Comparison of ENCODE assay signal across 17 cellular contexts in genomic region chr7:151405056-151405455, GRCh38. TPM values are rescaled to one million over a fixed set of nuclear protein-coding genes. Genes with fewer than 3 reads are reported as not detected.
DNase-seq lines count a peak whose midpoint lies in the region; ATAC-seq and TF ChIP-seq lines count a peak whose summit lies in the region.
"Had no signal": no experiment of that assay in that cellular context is flagged by ENCODE, and none has a peak within 500 bp of the region (broad histone marks: within the 10 kb centered on the region; RNA-seq: fewer than 3 reads in every experiment).

No MANE protein-coding gene starts in this region.

- CTCF ChIA-PET in CD8-positive, alpha-beta memory T cell (lab: Charles Lee), result interaction anchor here (1.1 to 2.4 kb wide), 3 partner anchors 25 to 44 kb away, joined by 3 to 9 read pairs (median 3); no protein-coding TSS in a partner anchor

- peaks cover 6% of the 10 kb centered on the region for H3K4me1 ChIP-seq in CD8-positive, alpha-beta memory T cell (ENCODE audit: insufficient read depth, low read length)
- H3K4me1 ChIP-seq in gastroesophageal sphincter, result peaks cover 0 to 16% (median 15%) of the 10 kb centered on the region in 3 donors
- peaks cover 26 to 33% of the 10 kb centered on the region in 2 donors for H3K4me1 ChIP-seq in thyroid gland
- peaks cover 8 to 10% of the 10 kb centered on the region in 2 donors for H3K4me1 ChIP-seq in adrenal gland (replicated peaks in 1 of 2)

- no peak for TF ChIP-seq CTCF in gastroesophageal sphincter (IDR thresholded peaks at IDR 0.05)
- no peak for TF ChIP-seq CTCF in thyroid gland (IDR thresholded peaks at IDR 0.05)
- TF ChIP-seq CTCF in adrenal gland (IDR thresholded peaks at IDR 0.05), result no peak

- no peak for TF ChIP-seq POLR2A in gastroesophageal sphincter (IDR thresholded peaks at IDR 0.05)
- TF ChIP-seq POLR2A in thyroid gland (IDR thresholded peaks at IDR 0.05), result no peak
- TF ChIP-seq POLR2A in adrenal gland (IDR thresholded peaks at IDR 0.05), result no peak

- TF ChIP-seq EP300 in gastroesophageal sphincter (IDR thresholded peaks at IDR 0.05), result no peak

- no peak overlapping the region for H3K4me3 ChIP-seq in CD8-positive, alpha-beta memory T cell (ENCODE audit: low read length)
- H3K4me3 ChIP-seq in SK-N-MC, result peak overlapping the region; percentile 40
- H3K4me3 ChIP-seq in gastroesophageal sphincter, result no peak overlapping the region
- no peak overlapping the region for H3K4me3 ChIP-seq in thyroid gland (replicated peaks in 1 of 3)
- H3K4me3 ChIP-seq in adrenal gland, result no peak overlapping the region

- whole genome bisulfite sequencing in gastroesophageal sphincter (ENCODE audit: low coverage in 1 of 2), 2 donors, result no CpG with 5 or more reads among the region's 9 CpGs
- WGBS in thyroid gland, 2 donors, result 78 to 81% methylated on average over 5 to 9 of the region's 9 CpGs
- 71 to 86% (median 80%) methylated on average over 5 to 9 of the region's 9 CpGs for WGBS in adrenal gland, 4 donors

- no peak overlapping the region for H3K9ac ChIP-seq in SK-N-MC (ENCODE audit: insufficient read length)

- no peaks in the 10 kb centered on the region for H3K9me3 ChIP-seq in CD8-positive, alpha-beta memory T cell (ENCODE audit: low read length)
- no peaks in the 10 kb centered on the region for H3K9me3 ChIP-seq in SK-N-MC (ENCODE audit: low read depth, low read length)
- H3K9me3 ChIP-seq in gastroesophageal sphincter, result no peaks in the 10 kb centered on the region
- no peaks in the 10 kb centered on the region for H3K9me3 ChIP-seq in thyroid gland
- H3K9me3 ChIP-seq in adrenal gland (replicated peaks in 1 of 3), result no peaks in the 10 kb centered on the region

- intact Hi-C loops in thyroid gland (cut with DNase I) (loop anchor here (5.0 kb wide), 1 partner anchor 33 kb away; no protein-coding TSS in a partner anchor), adrenal gland (cut with DNase I) (no loop called here)

- peaks cover 0 to 3% (median 0%) of the 10 kb centered on the region in 3 donors for H3K36me3 Mint-ChIP-seq in CD8-positive, alpha-beta memory T cell

- peaks cover 18 to 24% (median 21%) of the 10 kb centered on the region in 3 donors for H3K4me1 Mint-ChIP-seq in CD8-positive, alpha-beta memory T cell

- peak overlapping the region; percentile 47 for H3K27ac ChIP-seq in CD8-positive, alpha-beta memory T cell (ENCODE audit: low read depth, low read length)
- H3K27ac ChIP-seq in SK-N-MC (peak overlapping the region; percentile 40; the same call in 1 of the 2 replicates), gastroesophageal sphincter (peak overlapping the region in 3 of 4 donors; percentile 37 to 64 (median 38)), thyroid gland (peak overlapping the region in 2 of 3 donors; percentile 46 to 60), adrenal gland (peak overlapping the region in 1 of 5 donors; percentile 85)

- no peaks in the 10 kb centered on the region for H3K9me3 Mint-ChIP-seq in CD8-positive, alpha-beta memory T cell

- H3K27me3 Mint-ChIP-seq in CD8-positive, alpha-beta memory T cell, result peaks cover 4 to 5% of the 10 kb centered on the region in 2 donors

- H3K27ac Mint-ChIP-seq in CD8-positive, alpha-beta memory T cell, result peak overlapping the region in 7 of 8 donors; percentile 32 to 91 (median 78)

- H3K36me3 ChIP-seq in CD8-positive, alpha-beta memory T cell (ENCODE audit: insufficient read depth, low read length), result no peaks in the 10 kb centered on the region
- H3K36me3 ChIP-seq in SK-N-MC (ENCODE audit: insufficient read depth, low read length) (no peaks in the 10 kb centered on the region), gastroesophageal sphincter (no peaks in the 10 kb centered on the region), thyroid gland (no peaks in the 10 kb centered on the region), adrenal gland (replicated peaks in 1 of 2) (no peaks in the 10 kb centered on the region)

- H3K4me3 Mint-ChIP-seq in CD8-positive, alpha-beta memory T cell, result no peak overlapping the region

- peak in 1 of 5 donors; percentile 35 for DNase-seq in CD8-positive, alpha-beta memory T cell
- DNase-seq in SK-N-MC (ENCODE audit: low read depth, low spot score) (no peak), thyroid gland (no peak), adrenal gland (no peak)
- DNase-seq: COR-L47, DMS153, Karpas-422, MM.1S, NCI-H1105 treated with DMSO at 0.1 percent for 48 hours, NCI-H187, SIG-M5 had no signal

- POLR2A ChIA-PET in CD8-positive, alpha-beta memory T cell (lab: Charles Lee), result no interaction called here

- H3K27me3 ChIP-seq in CD8-positive, alpha-beta memory T cell (ENCODE audit: insufficient read depth, low read length, poor library complexity, severe bottlenecking), result no peaks in the 10 kb centered on the region
- H3K27me3 ChIP-seq in gastroesophageal sphincter, result peaks cover 32% of the 10 kb centered on the region
- H3K27me3 ChIP-seq in thyroid gland, result no peaks in the 10 kb centered on the region
- peaks cover 18% of the 10 kb centered on the region for H3K27me3 ChIP-seq in adrenal gland

- ATAC-seq in gastroesophageal sphincter (no peak), HG02763 (IDR thresholded peaks at IDR 0.05; ENCODE audit: unreplicated experiment) (no peak), GM19463 (IDR thresholded peaks at IDR 0.05; ENCODE audit: unreplicated experiment) (no peak), HG03354 (IDR thresholded peaks at IDR 0.05; ENCODE audit: poor library complexity, severe bottlenecking, unreplicated experiment) (no peak)
- ATAC-seq: HepG2 had no signal

RNA-seq across cellular contexts. Expression of gene WDR86, which starts 4.8 kb away (rescaled TPM):
- under 1 TPM; 0.55 to 0.59 TPM for total RNA-seq in CD8-positive, alpha-beta memory T cell
- polyA plus RNA-seq in CD8-positive, alpha-beta memory T cell, result 10.4 TPM
- 1 to 10 TPM; 2.6 to 8.2 (median 5.9) TPM for total RNA-seq in gastroesophageal sphincter
- total RNA-seq in thyroid gland, result 100 to 1,000 TPM in 3 of 4 donors, 10 to 100 TPM in 1; 99.5 to 203 (median 142) TPM
- 10 to 100 TPM in 2 of 8 donors, 1 to 10 TPM in 6; 1.4 to 16.7 (median 5.1) TPM for total RNA-seq in adrenal gland
- 1 to 10 TPM in 2 of 3 donors, not detected in 1; 5.5 to 7.5 TPM for polyA plus RNA-seq in adrenal gland
- total RNA-seq: NCI-H460 had no signal

RNA-seq across cellular contexts. Expression of gene CRYGN, which starts 34.9 kb away (rescaled TPM):
- not detected for total RNA-seq in CD8-positive, alpha-beta memory T cell
- 0.41 TPM for polyA plus RNA-seq in CD8-positive, alpha-beta memory T cell
- total RNA-seq in gastroesophageal sphincter (1 to 10 TPM in 1 of 4 donors, under 1 TPM in 1, not detected in 2; 0.27 to 4.4 TPM), thyroid gland (10 to 100 TPM; 16.4 to 45.5 (median 24.5) TPM), adrenal gland (under 1 TPM in 3 of 8 donors, not detected in 5; 0.19 to 0.88 (median 0.41) TPM)
- polyA plus RNA-seq in adrenal gland, result under 1 TPM in 2 of 3 donors, not detected in 1; 0.56 to 0.67 TPM
- total RNA-seq: HepG2 had no signal

Comparison
In these comparisons a context has a peak if more than half of its experiments do, and no peak if none do; other contexts are left out.
1. RNA of gene WDR86, which starts 4.8 kb away (total RNA-seq): 99.5 to 203 TPM in thyroid gland; 1.4 to 16.7 TPM in adrenal gland, 2.6 to 8.2 TPM in gastroesophageal sphincter and 0.55 to 0.59 TPM in CD8-positive, alpha-beta memory T cell; every median in the first group is over 4 times any median in the second.